8 cellular contexts compared by ENCODE assay signal in genomic region chr17:64063766-64064224, GRCh38. TPM values are rescaled to one million over a fixed set of nuclear protein-coding genes. Genes with fewer than 3 reads are reported as not detected.
A peak's percentile ranks its signal among the peaks of the same experiment; 100 is the strongest.
DNase-seq lines count a peak whose midpoint lies in the region; ATAC-seq, FAIRE-seq and TF ChIP-seq lines count a peak whose summit lies in the region.

No MANE protein-coding gene starts in this region.

- TF ChIP-seq CTCF in Caco-2 (IDR thresholded peaks at IDR 0.05; ENCODE audit: insufficient read depth in 1 of 2, low read depth in 1 of 2, low read length in 1 of 2, severe bottlenecking in 1 of 2, unreplicated experiment in 1 of 2), result peak; percentile 65 to 80
- peak; percentile 34 to 53 (median 50) for TF ChIP-seq CTCF in pancreas (IDR thresholded peaks at IDR 0.05)

- peaks cover 3% of the 10 kb centered on the region for H3K9me3 Mint-ChIP-seq in Caco-2 (ENCODE audit: unreplicated experiment)
- H3K9me3 Mint-ChIP-seq in activated T-cell treated with anti-CD3 and anti-CD28 coated beads, Interleukin-2, amount 50 U/mL, for 72 hours, result peaks cover 2 to 5% of the 10 kb centered on the region in 2 donors

- no peak overlapping the region for H3K27ac Mint-ChIP-seq in Caco-2 (ENCODE audit: unreplicated experiment)
- H3K27ac Mint-ChIP-seq in activated T-cell treated with anti-CD3 and anti-CD28 coated beads, Interleukin-2, amount 50 U/mL, for 72 hours, result peak overlapping the region; percentile 83

- no peaks in the 10 kb centered on the region for H3K9me3 ChIP-seq in Caco-2
- H3K9me3 ChIP-seq in pancreas, result no peaks in the 10 kb centered on the region

- H3K27me3 ChIP-seq in Caco-2 (replicated peaks; ENCODE audit: control insufficient read depth, insufficient read depth, low read length) (no peaks in the 10 kb centered on the region), pancreas (no peaks in the 10 kb centered on the region)

- FAIRE-seq in pancreas (lab: Jason Lieb, UNC), result no peak

- ATAC-seq in activated T-cell treated with anti-CD3 and anti-CD28 coated beads, Interleukin-2, amount 50 U/mL, for 72 hours (replicated peaks in 1 of 2), result peak; percentile 26 to 33
- ATAC-seq in pancreas (peak; percentile 83 to 91 (median 88)), GM21526 (IDR thresholded peaks at IDR 0.05; ENCODE audit: low FRiP score, unreplicated experiment) (no peak)

- H3K27me3 Mint-ChIP-seq in Caco-2 (ENCODE audit: insufficient read depth, unreplicated experiment), result no peaks in the 10 kb centered on the region
- H3K27me3 Mint-ChIP-seq in activated T-cell treated with anti-CD3 and anti-CD28 coated beads, Interleukin-2, amount 50 U/mL, for 72 hours (ENCODE audit: low read depth), result no peaks in the 10 kb centered on the region

- CTCF ChIA-PET in Caco-2 (lab: Charles Lee), result interaction anchor here (0.5 to 6.8 kb wide), 14 partner anchors 10 to 355 kb away, joined by 3 to 206 read pairs (median 5); partner anchors contain the start of genes ERN1 and GH1

- POLR2A ChIA-PET in Caco-2 (lab: Charles Lee), result interaction anchor here (0.6 to 1.4 kb wide), 4 partner anchors 19 to 82 kb away, joined by 3 to 5 read pairs (median 4); no protein-coding TSS in a partner anchor

- peaks cover 19% of the 10 kb centered on the region for H3K36me3 Mint-ChIP-seq in Caco-2 (ENCODE audit: insufficient read depth, unreplicated experiment)
- H3K36me3 Mint-ChIP-seq in activated T-cell treated with anti-CD3 and anti-CD28 coated beads, Interleukin-2, amount 50 U/mL, for 72 hours (ENCODE audit: insufficient read depth in 2 of 2), result peaks cover 31 to 58% of the 10 kb centered on the region in 2 donors

- H3K4me1 Mint-ChIP-seq in Caco-2 (ENCODE audit: low read depth, unreplicated experiment), result peaks cover 11% of the 10 kb centered on the region
- H3K4me1 Mint-ChIP-seq in activated T-cell treated with anti-CD3 and anti-CD28 coated beads, Interleukin-2, amount 50 U/mL, for 72 hours (ENCODE audit: low read depth), result peaks cover 82% of the 10 kb centered on the region

- DNase-seq in Caco-2 (peak; percentile 73 to 81), MV-4-11 (lab: John Stamatoyannopoulos, UW) (peak; percentile 9), fibroblast of the conjunctiva (ENCODE audit: low read depth) (peak; percentile 20), pancreas (peak; percentile 66 to 87 (median 82)), T1000 (lab: John Stamatoyannopoulos, UW) (no peak), NCI-H2171 treated with DMSO at 0.1 percent for 48 hours (lab: John Stamatoyannopoulos, UW) (no peak)
- DNase-seq in activated T-cell treated with anti-CD3 and anti-CD28 coated beads, Interleukin-2, amount 50 U/mL, for 72 hours, result peak; percentile 66 to 69

- H3K4me3 ChIP-seq in Caco-2 (ENCODE audit: low read depth, low read length) (no peak overlapping the region), pancreas (no peak overlapping the region)

- 35 to 37% methylated on average over 16 of the region's 16 CpGs for WGBS in pancreas, 2 donors

- peak overlapping the region in 3 of 4 donors; percentile 30 to 66 (median 40) for H3K27ac ChIP-seq in pancreas

- BruUV-seq in Caco-2 (replicated peaks; lab: Mats Ljungman, UMichigan), result no TSS peak

- H3K4me3 Mint-ChIP-seq in Caco-2 (ENCODE audit: unreplicated experiment), result no peak overlapping the region
- H3K4me3 Mint-ChIP-seq in activated T-cell treated with anti-CD3 and anti-CD28 coated beads, Interleukin-2, amount 50 U/mL, for 72 hours, result peak overlapping the region in 1 of 2 donors; percentile 73

- H3K4me1 ChIP-seq in Caco-2 (no peaks in the 10 kb centered on the region), pancreas (peaks cover 6 to 31% (median 16%) of the 10 kb centered on the region in 3 donors)

- intact Hi-C loops in Caco-2 (cut with micrococcal nuclease; ENCODE audit: unreplicated experiment) (loop anchor here (1.0 to 10.0 kb wide), 2 partner anchors 70 to 221 kb away; no protein-coding TSS in a partner anchor), pancreas (cut with DNase I) (loop anchor here in 2 of 3 donors (5.0 to 10.0 kb wide), 2 partner anchors 61 to 69 kb away; partner anchors contain the start of gene ERN1 (in 1 of the 2))

- H3K36me3 ChIP-seq in Caco-2 (ENCODE audit: control insufficient read depth, insufficient read depth, low read length) (no peaks in the 10 kb centered on the region; the same call in 1 of the 2 replicates), pancreas (peaks cover 0 to 58% (median 0%) of the 10 kb centered on the region in 3 donors)

RNA-seq across cellular contexts. Expression of gene ICAM2, which starts 43.4 kb away (rescaled TPM):
- 1.9 and 2.0 TPM in 2 replicates for total RNA-seq in Caco-2 (2022)
- total RNA-seq in activated T-cell treated with anti-CD3 and anti-CD28 coated beads, Interleukin-2, amount 50 U/mL, for 72 hours, result 10 to 100 TPM; 49.9 to 55.7 TPM
- total RNA-seq in pancreas, result 10 to 100 TPM in 1 of 6 donors, 1 to 10 TPM in 5; 4.9 to 12.5 (median 6.6) TPM
- 10 to 100 TPM; 14.8 to 19.1 TPM for polyA plus RNA-seq in pancreas

Comparison
In these comparisons a context has a peak if more than half of its experiments do, and no peak if none do; other contexts are left out.
1. DNase-seq: peak in Caco-2 (2 of 2), MV-4-11 (single experiment), activated T-cell treated with anti-CD3 and anti-CD28 coated beads, Interleukin-2, amount 50 U/mL, for 72 hours (2 of 2), fibroblast of the conjunctiva (single experiment) and pancreas (6 of 6); none in T1000 (single experiment) and NCI-H2171 treated with DMSO at 0.1 percent for 48 hours (single experiment).